Comparison of ENCODE assay signal across 1 cellular context in the genomic region with DNA sequence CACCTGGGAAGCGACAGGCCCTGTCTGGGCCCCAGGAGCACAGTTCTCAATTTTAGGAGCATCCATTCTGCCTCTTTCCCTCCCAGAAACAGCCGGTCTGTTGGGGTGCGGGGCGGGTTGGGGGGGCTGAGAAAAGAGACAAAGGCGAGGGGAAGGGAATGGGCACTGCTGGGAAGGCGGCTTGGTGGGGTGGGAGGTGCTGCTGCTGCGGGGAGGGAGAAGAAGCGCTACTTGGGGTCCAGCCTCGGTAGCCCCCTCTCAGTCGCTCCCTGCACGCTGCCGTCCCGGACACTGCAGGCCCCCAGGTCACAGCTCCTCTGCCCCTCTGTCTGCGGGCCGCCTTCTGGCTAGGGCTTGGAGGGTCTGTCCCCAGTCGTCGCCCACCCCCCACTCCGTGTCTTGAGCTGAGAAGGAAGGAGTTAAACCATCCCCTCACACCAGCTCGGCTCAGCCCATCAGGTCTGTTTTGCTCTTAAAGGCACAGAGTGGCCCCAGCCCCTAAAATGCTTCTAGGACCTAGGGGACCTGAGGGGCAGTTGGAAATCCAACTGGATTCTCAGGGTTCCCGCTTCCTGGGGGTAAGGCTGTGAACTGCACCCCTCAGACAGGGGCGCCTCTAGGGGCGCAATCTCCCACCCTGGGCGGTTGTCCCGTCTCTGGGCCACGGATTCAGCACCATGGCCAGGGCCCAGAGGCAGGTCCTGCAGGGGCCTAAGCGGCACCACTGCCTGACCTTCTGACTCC.
TF ChIP-seq lines count a peak whose summit lies in the region.

No MANE protein-coding gene starts in this region.

TF ChIP-seq in HepG2, 621 proteins besides CTCF, POLR2A, EP300 and RAD21 (continued from another document and continues in another):
- TF ChIP-seq, protein P1, sequence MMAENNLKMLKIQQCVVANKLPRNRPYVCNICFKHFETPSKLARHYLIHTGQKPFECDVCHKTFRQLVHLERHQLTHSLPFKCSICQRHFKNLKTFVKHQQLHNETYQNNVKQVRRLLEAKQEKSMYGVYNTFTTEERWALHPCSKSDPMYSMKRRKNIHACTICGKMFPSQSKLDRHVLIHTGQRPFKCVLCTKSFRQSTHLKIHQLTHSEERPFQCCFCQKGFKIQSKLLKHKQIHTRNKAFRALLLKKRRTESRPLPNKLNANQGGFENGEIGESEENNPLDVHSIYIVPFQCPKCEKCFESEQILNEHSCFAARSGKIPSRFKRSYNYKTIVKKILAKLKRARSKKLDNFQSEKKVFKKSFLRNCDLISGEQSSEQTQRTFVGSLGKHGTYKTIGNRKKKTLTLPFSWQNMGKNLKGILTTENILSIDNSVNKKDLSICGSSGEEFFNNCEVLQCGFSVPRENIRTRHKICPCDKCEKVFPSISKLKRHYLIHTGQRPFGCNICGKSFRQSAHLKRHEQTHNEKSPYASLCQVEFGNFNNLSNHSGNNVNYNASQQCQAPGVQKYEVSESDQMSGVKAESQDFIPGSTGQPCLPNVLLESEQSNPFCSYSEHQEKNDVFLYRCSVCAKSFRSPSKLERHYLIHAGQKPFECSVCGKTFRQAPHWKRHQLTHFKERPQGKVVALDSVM (CRISPR knock-in tag; IDR thresholded peaks at IDR 0.05) = 0 out of 2 replicates have a peak, but pooled peaks have one; percentile 42
- TF ChIP-seq ZNF720 (CRISPR knock-in tag; IDR thresholded peaks at IDR 0.05) (peak; percentile 96; the same call in 1 of the 2 replicates), ZNF549 (CRISPR knock-in tag; IDR thresholded peaks at IDR 0.05) (peak; percentile 86; the same call in 1 of the 2 replicates), JUNB (CRISPR knock-in tag; IDR thresholded peaks at IDR 0.05; ENCODE audit: borderline replicate concordance) (no peak), ZMYM2 (CRISPR knock-in tag; IDR thresholded peaks at IDR 0.05) (no peak), ZNF772 (CRISPR knock-in tag; IDR thresholded peaks at IDR 0.05) (peak; percentile 95), ZNF333 (CRISPR knock-in tag; IDR thresholded peaks at IDR 0.05; ENCODE audit: borderline replicate concordance) (peak; percentile 99), ZNF713 (CRISPR knock-in tag; IDR thresholded peaks at IDR 0.05) (no peak), ZNF296 (CRISPR knock-in tag; conservative IDR thresholded peaks at IDR 0.05) (peak; percentile 95; the same call in 1 of the 2 replicates), SYNCRIP (IDR thresholded peaks at IDR 0.05; ENCODE audit: insufficient read depth, low read depth, low read length) (no peak), ZNF253 (CRISPR knock-in tag; IDR thresholded peaks at IDR 0.05; ENCODE audit: borderline replicate concordance) (peak; percentile 88; the same call in 1 of the 2 replicates), ZNF530 (CRISPR knock-in tag; IDR thresholded peaks at IDR 0.05; ENCODE audit: low read depth) (peak; percentile 90; the same call in 1 of the 2 replicates), GATA4 (IDR thresholded peaks at IDR 0.05; ENCODE audit: borderline replicate concordance, low read depth) (no peak), ZNF33A (CRISPR knock-in tag; IDR thresholded peaks at IDR 0.05; ENCODE audit: borderline replicate concordance) (no peak), ZNF350 (CRISPR knock-in tag; IDR thresholded peaks at IDR 0.05; ENCODE audit: borderline replicate concordance, low read depth) (peak; percentile 78; the same call in 1 of the 2 replicates), RFX5 (IDR thresholded peaks at IDR 0.05; ENCODE audit: low read depth, low read length) (0 out of 2 replicates have a peak, but pooled peaks have one; percentile 7), ZNF235 (CRISPR knock-in tag; IDR thresholded peaks at IDR 0.05; ENCODE audit: borderline replicate concordance) (peak; percentile 99), ZNF484 (CRISPR knock-in tag; IDR thresholded peaks at IDR 0.05; ENCODE audit: borderline replicate concordance, low read depth) (no peak; the same call in 1 of the 2 replicates), ZNF160 (CRISPR knock-in tag; IDR thresholded peaks at IDR 0.05) (peak; percentile 98), PCBP2 (optimal IDR thresholded peaks at IDR 0.05; ENCODE audit: low read depth, low read length, poor library complexity, severe bottlenecking) (no peak), ONECUT2 (CRISPR knock-in tag; IDR thresholded peaks at IDR 0.05) (peak; percentile 79), ZNF180 (CRISPR knock-in tag; IDR thresholded peaks at IDR 0.05; ENCODE audit: borderline replicate concordance, low read depth) (peak; percentile 85; the same call in 1 of the 2 replicates), FOXK1 (CRISPR knock-in tag; IDR thresholded peaks at IDR 0.05; ENCODE audit: borderline replicate concordance, low read depth) (peak; percentile 91; the same call in 1 of the 2 replicates), ASH2L (IDR thresholded peaks at IDR 0.05; ENCODE audit: insufficient read length, low read depth, low read length) (no peak), ZSCAN22 (CRISPR knock-in tag; IDR thresholded peaks at IDR 0.05) (peak; percentile 83; the same call in 1 of the 2 replicates), ZNF431 (CRISPR knock-in tag; IDR thresholded peaks at IDR 0.05; ENCODE audit: borderline replicate concordance, low read depth) (peak; percentile 92), POGZ (CRISPR knock-in tag; IDR thresholded peaks at IDR 0.05) (peak; percentile 56; the same call in 1 of the 2 replicates), LCORL (IDR thresholded peaks at IDR 0.05) (no peak), LCORL (CRISPR knock-in tag; IDR thresholded peaks at IDR 0.05) (peak; percentile 64; the same call in 1 of the 2 replicates), ZNF318 (CRISPR knock-in tag; IDR thresholded peaks at IDR 0.05) (peak; percentile 95; the same call in 1 of the 2 replicates), ZNF33B (CRISPR knock-in tag; IDR thresholded peaks at IDR 0.05) (peak; percentile 85; the same call in 1 of the 2 replicates), ZNF326 (CRISPR knock-in tag; IDR thresholded peaks at IDR 0.05; ENCODE audit: borderline replicate concordance) (no peak), KAT8 (CRISPR knock-in tag; IDR thresholded peaks at IDR 0.05) (peak; percentile 90), ZNF3 (CRISPR knock-in tag; IDR thresholded peaks at IDR 0.05) (no peak), ZSCAN12 (CRISPR knock-in tag; IDR thresholded peaks at IDR 0.05) (peak; percentile 99), KMT2B (CRISPR knock-in tag; IDR thresholded peaks at IDR 0.05) (peak; percentile 92), ZNF264 (CRISPR knock-in tag; IDR thresholded peaks at IDR 0.05) (peak; percentile 98), SIN3A (IDR thresholded peaks at IDR 0.05; ENCODE audit: borderline replicate concordance, low read depth, low read length) (peak; percentile 86; the same call in 1 of the 2 replicates), IRF1 (CRISPR knock-in tag; IDR thresholded peaks at IDR 0.05; ENCODE audit: low read depth) (peak; percentile 86; the same call in 1 of the 2 replicates), ZNF607 (CRISPR knock-in tag; IDR thresholded peaks at IDR 0.05; ENCODE audit: borderline replicate concordance) (peak; percentile 98)
- TF ChIP-seq, protein P2, sequence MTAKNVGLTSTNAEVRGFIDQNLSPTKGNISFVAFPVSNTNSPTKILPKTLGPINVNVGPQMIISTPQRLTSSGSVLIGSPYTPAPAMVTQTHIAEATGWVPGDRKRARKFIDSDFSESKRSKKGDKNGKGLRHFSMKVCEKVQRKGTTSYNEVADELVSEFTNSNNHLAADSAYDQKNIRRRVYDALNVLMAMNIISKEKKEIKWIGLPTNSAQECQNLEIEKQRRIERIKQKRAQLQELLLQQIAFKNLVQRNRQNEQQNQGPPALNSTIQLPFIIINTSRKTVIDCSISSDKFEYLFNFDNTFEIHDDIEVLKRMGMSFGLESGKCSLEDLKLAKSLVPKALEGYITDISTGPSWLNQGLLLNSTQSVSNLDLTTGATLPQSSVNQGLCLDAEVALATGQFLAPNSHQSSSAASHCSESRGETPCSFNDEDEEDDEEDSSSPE (CRISPR knock-in tag; IDR thresholded peaks at IDR 0.05) = peak; percentile 70
- TF ChIP-seq, protein P3, sequence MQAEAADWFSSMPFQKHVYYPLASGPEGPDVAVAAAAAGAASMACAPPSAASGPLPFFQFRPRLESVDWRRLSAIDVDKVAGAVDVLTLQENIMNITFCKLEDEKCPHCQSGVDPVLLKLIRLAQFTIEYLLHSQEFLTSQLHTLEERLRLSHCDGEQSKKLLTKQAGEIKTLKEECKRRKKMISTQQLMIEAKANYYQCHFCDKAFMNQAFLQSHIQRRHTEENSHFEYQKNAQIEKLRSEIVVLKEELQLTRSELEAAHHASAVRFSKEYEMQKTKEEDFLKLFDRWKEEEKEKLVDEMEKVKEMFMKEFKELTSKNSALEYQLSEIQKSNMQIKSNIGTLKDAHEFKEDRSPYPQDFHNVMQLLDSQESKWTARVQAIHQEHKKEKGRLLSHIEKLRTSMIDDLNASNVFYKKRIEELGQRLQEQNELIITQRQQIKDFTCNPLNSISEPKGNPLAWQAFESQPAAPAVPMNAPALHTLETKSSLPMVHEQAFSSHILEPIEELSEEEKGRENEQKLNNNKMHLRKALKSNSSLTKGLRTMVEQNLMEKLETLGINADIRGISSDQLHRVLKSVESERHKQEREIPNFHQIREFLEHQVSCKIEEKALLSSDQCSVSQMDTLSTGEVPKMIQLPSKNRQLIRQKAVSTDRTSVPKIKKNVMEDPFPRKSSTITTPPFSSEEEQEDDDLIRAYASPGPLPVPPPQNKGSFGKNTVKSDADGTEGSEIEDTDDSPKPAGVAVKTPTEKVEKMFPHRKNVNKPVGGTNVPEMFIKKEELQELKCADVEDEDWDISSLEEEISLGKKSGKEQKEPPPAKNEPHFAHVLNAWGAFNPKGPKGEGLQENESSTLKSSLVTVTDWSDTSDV (CRISPR knock-in tag; IDR thresholded peaks at IDR 0.05) = peak; percentile 95
- TF ChIP-seq, protein P4, sequence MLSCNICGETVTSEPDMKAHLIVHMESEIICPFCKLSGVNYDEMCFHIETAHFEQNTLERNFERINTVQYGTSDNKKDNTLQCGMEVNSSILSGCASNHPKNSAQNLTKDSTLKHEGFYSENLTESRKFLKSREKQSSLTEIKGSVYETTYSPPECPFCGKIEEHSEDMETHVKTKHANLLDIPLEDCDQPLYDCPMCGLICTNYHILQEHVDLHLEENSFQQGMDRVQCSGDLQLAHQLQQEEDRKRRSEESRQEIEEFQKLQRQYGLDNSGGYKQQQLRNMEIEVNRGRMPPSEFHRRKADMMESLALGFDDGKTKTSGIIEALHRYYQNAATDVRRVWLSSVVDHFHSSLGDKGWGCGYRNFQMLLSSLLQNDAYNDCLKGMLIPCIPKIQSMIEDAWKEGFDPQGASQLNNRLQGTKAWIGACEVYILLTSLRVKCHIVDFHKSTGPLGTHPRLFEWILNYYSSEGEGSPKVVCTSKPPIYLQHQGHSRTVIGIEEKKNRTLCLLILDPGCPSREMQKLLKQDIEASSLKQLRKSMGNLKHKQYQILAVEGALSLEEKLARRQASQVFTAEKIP (CRISPR knock-in tag; IDR thresholded peaks at IDR 0.05; ENCODE audit: borderline replicate concordance) = no peak
